27 cellular contexts compared by ENCODE assay signal in genomic region chr14:62253931-62254330, GRCh38.
DNase-seq lines count a peak whose midpoint lies in the region; ATAC-seq, FAIRE-seq and TF ChIP-seq lines count a peak whose summit lies in the region.
"Had no signal": no experiment of that assay in that cellular context is flagged by ENCODE, and none has a peak within 500 bp of the region (broad histone marks: within the 10 kb centered on the region; RNA-seq: fewer than 3 reads in every experiment).

No MANE protein-coding gene starts in this region.

- H3K4me1 ChIP-seq in adipocyte (ENCODE audit: control insufficient read depth, insufficient read depth, low read length) (no peaks in the 10 kb centered on the region), foreskin keratinocyte (no peaks in the 10 kb centered on the region)
- H3K4me1 ChIP-seq: A549; BE2C; BLaER1 treated with 17β-estradiol and CSF1 and Interleukin-3, amounts not matched to agents 10 nM and 100 nM; HAP-1 had no signal

- no peaks in the 10 kb centered on the region for H3K9me3 ChIP-seq in adipocyte (ENCODE audit: control insufficient read depth, low read length)
- H3K9me3 ChIP-seq: A549; BE2C; BLaER1 treated with 17β-estradiol and CSF1 and Interleukin-3, amounts not matched to agents 10 nM and 100 nM; HAP-1 had no signal

- FAIRE-seq in HTR-8/SVneo (lab: Jason Lieb, UNC), result peak; percentile 96
- FAIRE-seq: A549, D721Med, GM12878, GM19239, H54 had no signal

- no peak for ATAC-seq in foreskin keratinocyte
- ATAC-seq in omental fat pad (ENCODE audit: low FRiP score), result no peak
- ATAC-seq: A549, GM12878 had no signal

- H3K36me3 ChIP-seq in adipocyte (ENCODE audit: control insufficient read depth, insufficient read depth, low read length, severe bottlenecking), result no peaks in the 10 kb centered on the region
- H3K36me3 ChIP-seq: BE2C; BLaER1 treated with 17β-estradiol and CSF1 and Interleukin-3, amounts not matched to agents 10 nM and 100 nM; HAP-1 had no signal

- H3K9ac ChIP-seq in adipocyte (ENCODE audit: low read length), result no peak overlapping the region
- H3K9ac ChIP-seq: BLaER1 treated with 17β-estradiol and CSF1 and Interleukin-3, amounts not matched to agents 10 nM and 100 nM had no signal

- TF ChIP-seq CTCF in fibroblast of mammary gland (conservative IDR thresholded peaks at IDR 0.05; ENCODE audit: control insufficient read depth, insufficient read depth, low read depth, low read length) (no peak), fibroblast of villous mesenchyme (IDR thresholded peaks at IDR 0.05; ENCODE audit: insufficient read depth, low read depth, low read length) (no peak), foreskin keratinocyte (conservative IDR thresholded peaks at IDR 0.05) (no peak), omental fat pad (IDR thresholded peaks at IDR 0.05) (no peak)

- H3K27ac ChIP-seq in foreskin keratinocyte, result no peak overlapping the region
- H3K27ac ChIP-seq: A549; BLaER1 treated with 17β-estradiol and CSF1 and Interleukin-3, amounts not matched to agents 10 nM and 100 nM had no signal

- H3K27me3 ChIP-seq in adipocyte (replicated peaks; ENCODE audit: control insufficient read depth, insufficient read depth, low read length), result no peaks in the 10 kb centered on the region
- no peaks in the 10 kb centered on the region for H3K27me3 ChIP-seq in foreskin keratinocyte
- H3K27me3 ChIP-seq: BE2C; BLaER1 treated with 17β-estradiol and CSF1 and Interleukin-3, amounts not matched to agents 10 nM and 100 nM had no signal

- no peak overlapping the region for H3K4me3 ChIP-seq in adipocyte (ENCODE audit: low read length)
- H3K4me3 ChIP-seq in fibroblast of mammary gland (ENCODE audit: control insufficient read depth, low read depth, low read length), result no peak overlapping the region
- no peak overlapping the region for H3K4me3 ChIP-seq in fibroblast of villous mesenchyme (ENCODE audit: low read depth, low read length)
- H3K4me3 ChIP-seq: A549; BLaER1 treated with 17β-estradiol and CSF1 and Interleukin-3, amounts not matched to agents 10 nM and 100 nM; GM12878; HAP-1 had no signal

- DNase-seq in HTR-8/SVneo (ENCODE audit: insufficient read length, low spot score) (no peak), adipocyte (ENCODE audit: low read depth) (peak; percentile 1), fibroblast of mammary gland (ENCODE audit: low read depth) (peak; percentile 1), fibroblast of villous mesenchyme (ENCODE audit: low read depth) (peak; percentile 3), NAMALWA (ENCODE audit: low spot score) (no peak), epidermal melanocyte (ENCODE audit: insufficient read length, low spot score) (no peak), foreskin keratinocyte (no peak), omental fat pad (ENCODE audit: low spot score) (no peak)
- DNase-seq: 8988T; ACHN; AML-193; BE2C; CD4-positive, alpha-beta T cell; CD8-positive, alpha-beta memory T cell; DMS 273 treated with DMSO at 0.1 percent for 48 hours; DMS79; EL; GDM1; GOT3; HFFc6 had no signal

Comparison
In these comparisons a context has a peak if more than half of its experiments do, and no peak if none do; other contexts are left out.
1. DNase-seq: peak in adipocyte (single experiment), fibroblast of mammary gland (single experiment) and fibroblast of villous mesenchyme (single experiment); none in HTR-8/SVneo (single experiment), NAMALWA (single experiment), epidermal melanocyte (single experiment), foreskin keratinocyte (0 of 2) and omental fat pad (single experiment).